ENCODE assay signal across 12 cellular contexts in genomic region chr13:21402586-21403307, GRCh38. TPM values are rescaled to one million over a fixed set of nuclear protein-coding genes. Genes with fewer than 3 reads are reported as not detected.
DNase-seq lines count a peak whose midpoint lies in the region; ATAC-seq, FAIRE-seq and TF ChIP-seq lines count a peak whose summit lies in the region.
"Had no signal": no experiment of that assay in that cellular context is flagged by ENCODE, and none has a peak within 500 bp of the region (broad histone marks: within the 10 kb centered on the region; RNA-seq: fewer than 3 reads in every experiment).

No MANE protein-coding gene starts in this region.

- no peak for FAIRE-seq in kidney (lab: Jason Lieb, UNC)

- H3K36me3 ChIP-seq in kidney (ENCODE audit: control insufficient read depth in 1 of 2, insufficient read depth in 2 of 2, low read length in 2 of 2) = peaks cover 0 to 10% of the 10 kb centered on the region in 2 donors

- in situ Hi-C loops in ACHN (cut with HindIII; ENCODE audit: low pct_ligation_motif_present, low pct_unique_long_range_greater_than_20kb, low sequenced_read_pairs) = no loop called here

- no peak overlapping the region for H3K9ac ChIP-seq in kidney (ENCODE audit: low read length in 2 of 2)

- intact Hi-C loops in kidney (cut with DNase I) = no loop called here

- no peak overlapping the region for H3K4me3 Mint-ChIP-seq in chondrocyte (ENCODE audit: unreplicated experiment)
- H3K4me3 Mint-ChIP-seq: GM23338 had no signal

- H3K9me3 ChIP-seq in kidney (ENCODE audit: control insufficient read depth in 1 of 2, low read length in 2 of 2) = no peaks in the 10 kb centered on the region

- H3K27ac ChIP-seq in kidney (ENCODE audit: low read depth in 2 of 2, low read length in 2 of 2) = no peak overlapping the region

- peak overlapping the region in 1 of 2 donors; percentile 3 for H3K27ac Mint-ChIP-seq in activated naive CD4-positive, alpha-beta T cell treated with anti-CD3 and anti-CD28 coated beads, Interleukin-2, amount 50 U/mL, for 72 hours
- H3K27ac Mint-ChIP-seq in chondrocyte (ENCODE audit: unreplicated experiment) = no peak overlapping the region
- H3K27ac Mint-ChIP-seq: GM23338 had no signal

- H3K4me1 Mint-ChIP-seq in chondrocyte (ENCODE audit: low read depth) = peaks cover 15% of the 10 kb centered on the region
- H3K4me1 Mint-ChIP-seq: GM23338 had no signal

- no peak for TF ChIP-seq CTCF in kidney (IDR thresholded peaks at IDR 0.05; ENCODE audit: borderline replicate concordance, extremely low read depth, insufficient read depth)
- no peak for TF ChIP-seq CTCF in chondrocyte (IDR thresholded peaks at IDR 0.05)

- no peaks in the 10 kb centered on the region for H3K27me3 Mint-ChIP-seq in chondrocyte (ENCODE audit: low read depth)

- no peaks in the 10 kb centered on the region for H3K4me1 ChIP-seq in kidney (ENCODE audit: control insufficient read depth in 1 of 2, insufficient read depth in 1 of 2, low read depth in 1 of 2, low read length in 2 of 2)

- H3K36me3 Mint-ChIP-seq in activated naive CD4-positive, alpha-beta T cell treated with anti-CD3 and anti-CD28 coated beads, Interleukin-2, amount 50 U/mL, for 72 hours = peaks cover 0 to 41% of the 10 kb centered on the region in 2 donors
- H3K36me3 Mint-ChIP-seq in chondrocyte (ENCODE audit: low read depth) = peaks cover 6% of the 10 kb centered on the region

- H3K4me3 ChIP-seq in kidney (ENCODE audit: low read length in 2 of 2) = no peak overlapping the region
- H3K4me3 ChIP-seq: GM23338 had no signal

- H3K9me3 Mint-ChIP-seq in activated naive CD4-positive, alpha-beta T cell treated with anti-CD3 and anti-CD28 coated beads, Interleukin-2, amount 50 U/mL, for 72 hours = peaks cover 0 to 8% of the 10 kb centered on the region in 2 donors
- H3K9me3 Mint-ChIP-seq in chondrocyte (ENCODE audit: low read depth) = peaks cover 7% of the 10 kb centered on the region

- DNase-seq in ACHN (peak; percentile 42), HCEC 1CT (peak; percentile 59), glomerular visceral epithelial cell (ENCODE audit: extremely low spot score) (peak; percentile 43), kidney (no peak), chondrocyte (ENCODE audit: low spot score) (no peak), NCI-H748 (lab: John Stamatoyannopoulos, UW; ENCODE audit: unreplicated experiment) (no peak)
- no peak for DNase-seq in activated naive CD4-positive, alpha-beta T cell treated with anti-CD3 and anti-CD28 coated beads, Interleukin-2, amount 50 U/mL, for 72 hours (ENCODE audit: low spot score in 2 of 2)
- DNase-seq: NCI-H1417; stimulated activated CD8-positive, alpha-beta memory T cell treated with anti-CD3 and anti-CD28 coated beads, Interleukin-4, amount 100 ng/mL, for 48 hours had no signal

- ATAC-seq in activated naive CD4-positive, alpha-beta T cell treated with anti-CD3 and anti-CD28 coated beads, Interleukin-2, amount 50 U/mL, for 72 hours = peak; percentile 66 to 71
- ATAC-seq in HG03139 (IDR thresholded peaks at IDR 0.05; ENCODE audit: unreplicated experiment) = no peak
- ATAC-seq: GM23338, sciatic nerve had no signal

RNA-seq across cellular contexts. Expression of gene ZDHHC20, which starts 56.4 kb away (rescaled TPM):
- 10 to 100 TPM; 42.6 to 44.1 TPM for total RNA-seq in activated naive CD4-positive, alpha-beta T cell treated with anti-CD3 and anti-CD28 coated beads, Interleukin-2, amount 50 U/mL, for 72 hours
- total RNA-seq in kidney (36.1 TPM), chondrocyte (57.0 to 64.0 TPM (median 58.2 TPM) in 3 replicates)
- 7.2 TPM for polyA plus RNA-seq in kidney (ENCODE audit: insufficient read depth, low read depth, low replicate concordance)

Comparison
In these comparisons a context has a peak if more than half of its experiments do, and no peak if none do; other contexts are left out.
1. DNase-seq: peak in ACHN (single experiment), HCEC 1CT (single experiment) and glomerular visceral epithelial cell (single experiment); none in activated naive CD4-positive, alpha-beta T cell treated with anti-CD3 and anti-CD28 coated beads, Interleukin-2, amount 50 U/mL, for 72 hours (0 of 2), kidney (single experiment), chondrocyte (single experiment) and NCI-H748 (single experiment).